ENCODE assay signal across 10 cellular contexts in the genomic region with DNA sequence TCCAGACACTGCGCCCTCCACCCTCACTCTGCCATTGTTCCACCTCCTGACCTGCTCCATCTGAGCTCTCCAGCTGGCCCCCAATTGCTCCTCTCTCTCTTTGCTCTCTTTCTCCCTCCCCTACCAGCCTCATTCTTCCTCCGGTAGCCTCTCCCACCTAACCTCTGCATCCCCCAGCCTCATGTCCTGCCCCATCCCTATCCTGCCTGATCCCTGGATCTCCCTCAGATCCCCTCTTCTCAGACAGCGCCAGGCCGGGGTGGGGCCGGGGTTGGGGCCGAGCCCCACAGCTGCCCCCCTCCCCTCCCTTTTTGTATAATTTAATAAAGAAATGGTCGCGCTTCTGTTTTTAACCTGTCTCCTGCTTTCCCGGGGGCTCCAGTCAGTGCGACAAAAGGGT. TPM values are rescaled to one million over a fixed set of nuclear protein-coding genes. Genes with fewer than 3 reads are reported as not detected.
DNase-seq lines count a peak whose midpoint lies in the region; ATAC-seq and TF ChIP-seq lines count a peak whose summit lies in the region.
"Had no signal": no experiment of that assay in that cellular context is flagged by ENCODE, and none has a peak within 500 bp of the region (broad histone marks: within the 10 kb centered on the region; RNA-seq: fewer than 3 reads in every experiment).

No MANE protein-coding gene starts in this region.

- TF ChIP-seq POLR2A in testis (IDR thresholded peaks at IDR 0.05): no peak

- ATAC-seq in effector memory CD8-positive, alpha-beta T cell (replicated peaks): no peak

- H3K27ac Mint-ChIP-seq in MCF 10A (ENCODE audit: low read depth, unreplicated experiment): peak overlapping the region; percentile 88
- H3K27ac Mint-ChIP-seq in effector memory CD8-positive, alpha-beta T cell: peak overlapping the region; percentile 38 to 91

- H2AFZ ChIP-seq in mammary epithelial cell (ENCODE audit: low read depth, low read length): no peak overlapping the region

- H3K4me2 ChIP-seq in mammary epithelial cell (ENCODE audit: insufficient read depth, low read depth, low read length): no peak overlapping the region

- no peak overlapping the region for H3K9ac ChIP-seq in mammary epithelial cell (ENCODE audit: insufficient read depth, low read length)

- in situ Hi-C loops in mammary epithelial cell (cut with MboI; ENCODE audit: low sequenced_read_pairs in 2 of 2): no loop called here

- 100% methylated on average over 4 of the region's 10 CpGs for WGBS in mammary epithelial cell (ENCODE audit: low coverage, missing lambda C conversion rate)
- 62 to 68% methylated on average over 10 of the region's 10 CpGs for WGBS in testis, 2 donors

- no peak for DNase-seq in MCF 10A (ENCODE audit: unreplicated experiment)
- DNase-seq in mammary epithelial cell: no peak
- DNase-seq in effector memory CD8-positive, alpha-beta T cell: no peak
- no peak for DNase-seq in testis
- no peak for DNase-seq in putamen (ENCODE audit: low spot score)
- no peak for DNase-seq in GM19240 (ENCODE audit: insufficient read length, low spot score)
- DNase-seq: DMS79 treated with DMSO at 0.1 percent for 48 hours; effector CD8-positive, alpha-beta T cell; NCI-H226; T1000 had no signal

- no peak overlapping the region for H3K4me3 ChIP-seq in mammary epithelial cell (replicated peaks in 1 of 3; ENCODE audit: insufficient read depth in 1 of 3, low read depth in 2 of 3, low read length in 3 of 3)
- no peak overlapping the region for H3K4me3 ChIP-seq in testis

- no peaks in the 10 kb centered on the region for H3K9me3 Mint-ChIP-seq in MCF 10A (ENCODE audit: unreplicated experiment)
- no peaks in the 10 kb centered on the region for H3K9me3 Mint-ChIP-seq in effector memory CD8-positive, alpha-beta T cell

- dilution Hi-C loops in mammary epithelial cell (cut with HindIII; ENCODE audit: low sequenced_read_pairs): loop anchor here (5.0 kb wide), 2 partner anchors 78 to 87 kb away; no protein-coding TSS in a partner anchor

- H3K27me3 Mint-ChIP-seq in MCF 10A (ENCODE audit: insufficient read depth, unreplicated experiment): no peaks in the 10 kb centered on the region
- peaks cover 1 to 19% of the 10 kb centered on the region in 2 donors for H3K27me3 Mint-ChIP-seq in effector memory CD8-positive, alpha-beta T cell

- H3K9me3 ChIP-seq in mammary epithelial cell (replicated peaks; ENCODE audit: insufficient read depth, low read length) (no peaks in the 10 kb centered on the region), testis (no peaks in the 10 kb centered on the region)

- BruUV-seq in MCF 10A (replicated peaks; lab: Mats Ljungman, UMichigan): no TSS peak
- no TSS peak for BruUV-seq in mammary epithelial cell (replicated peaks; lab: Mats Ljungman, UMichigan)

- H4K20me1 ChIP-seq in mammary epithelial cell (ENCODE audit: insufficient read depth, low read length): no peaks in the 10 kb centered on the region

- intact Hi-C loops in MCF 10A (cut with micrococcal nuclease): no loop called here
- intact Hi-C loops in mammary epithelial cell (cut with micrococcal nuclease): no loop called here
- intact Hi-C loops in testis (cut with DNase I; ENCODE audit: low total_unique reads): loop anchor here (10.0 kb wide), 1 partner anchor 54 kb away; a partner anchor contains a TSS

- peaks cover 15% of the 10 kb centered on the region for H3K36me3 Mint-ChIP-seq in MCF 10A (ENCODE audit: insufficient read depth, unreplicated experiment)
- peaks cover 27% of the 10 kb centered on the region for H3K36me3 Mint-ChIP-seq in effector memory CD8-positive, alpha-beta T cell (ENCODE audit: insufficient read depth)

- H3K4me1 ChIP-seq in mammary epithelial cell (ENCODE audit: insufficient read depth, low read length) (peaks cover 8% of the 10 kb centered on the region), testis (peaks cover 36% of the 10 kb centered on the region)

- no peak overlapping the region for H3K27ac ChIP-seq in mammary epithelial cell (ENCODE audit: insufficient read depth, low read depth, low read length)
- peak overlapping the region; percentile 16 to 66 for H3K27ac ChIP-seq in testis

- H3K4me1 Mint-ChIP-seq in MCF 10A (ENCODE audit: insufficient read depth, unreplicated experiment): peaks cover 44% of the 10 kb centered on the region
- H3K4me1 Mint-ChIP-seq in effector memory CD8-positive, alpha-beta T cell (ENCODE audit: low read depth in 2 of 2): peaks cover 57 to 58% of the 10 kb centered on the region in 2 donors

- H3K36me3 ChIP-seq in mammary epithelial cell (ENCODE audit: insufficient read depth, low read length): peaks cover 10% of the 10 kb centered on the region
- H3K36me3 ChIP-seq in testis (ENCODE audit: low read depth, missing control alignments): no peaks in the 10 kb centered on the region

- H3K27me3 ChIP-seq in mammary epithelial cell (ENCODE audit: insufficient read depth, low read length) (no peaks in the 10 kb centered on the region), testis (no peaks in the 10 kb centered on the region)

- POLR2A ChIA-PET in MCF 10A (lab: Yijun Ruan, JAX): interaction anchor here (0.5 to 1.7 kb wide), 3 partner anchors 17 to 81 kb away, joined by 4 to 13 read pairs (median 5); a partner anchor contains a TSS

- no peak overlapping the region for H3K4me3 Mint-ChIP-seq in MCF 10A (ENCODE audit: unreplicated experiment)
- H3K4me3 Mint-ChIP-seq in effector memory CD8-positive, alpha-beta T cell: no peak overlapping the region

- peaks cover 32% of the 10 kb centered on the region for H3K79me2 ChIP-seq in mammary epithelial cell (ENCODE audit: insufficient read depth, low read length)

- TF ChIP-seq CTCF in MCF 10A (IDR thresholded peaks at IDR 0.05; ENCODE audit: unreplicated experiment): no peak
- TF ChIP-seq CTCF in mammary epithelial cell (conservative IDR thresholded peaks at IDR 0.05 in 1 of 2, IDR thresholded peaks at IDR 0.05 in 1 of 2; ENCODE audit: extremely low read depth in 1 of 2, insufficient read depth in 1 of 2, low read depth in 1 of 2, low read length in 2 of 2): no peak
- TF ChIP-seq CTCF in testis (IDR thresholded peaks at IDR 0.05): no peak

- CTCF ChIA-PET in MCF 10A (lab: Yijun Ruan, JAX): interaction anchor here (0.9 to 7.8 kb wide), 3 partner anchors 8 to 17 kb away, joined by 3 to 174 read pairs (median 9); a partner anchor contains a TSS
- CTCF ChIA-PET in mammary epithelial cell (lab: Charles Lee; ENCODE audit: low non-redundant PET): no interaction called here

RNA-seq across cellular contexts. Expression of a gene that starts 1.7 kb away (rescaled TPM):
- 0.58 and 1.0 TPM in 2 replicates for total RNA-seq in MCF 10A (2022)
- 1 to 10 TPM in 1 of 2 donors, under 1 TPM in 1; 0.67 to 1.3 TPM for total RNA-seq in mammary epithelial cell
- polyA plus RNA-seq in mammary epithelial cell: 0.33 TPM
- polyA minus RNA-seq in mammary epithelial cell: not detected
- 1 to 10 TPM; 4.1 to 7.1 TPM for total RNA-seq in testis
- 6.3 TPM for polyA plus RNA-seq in testis (ENCODE audit: insufficient read depth, low read depth, low replicate concordance)

RNA-seq across cellular contexts. Expression of a gene that starts 4.4 kb away (rescaled TPM):
- total RNA-seq in MCF 10A (2022) (242 and 284 TPM in 2 replicates), mammary epithelial cell (100 to 1,000 TPM in 1 of 2 donors, 10 to 100 TPM in 1; 56.5 to 365 TPM), testis (10 to 100 TPM; 53.4 to 64.3 TPM)
- polyA plus RNA-seq in mammary epithelial cell (199 TPM), testis (ENCODE audit: insufficient read depth, low read depth, low replicate concordance) (185 TPM)
- 356 TPM for polyA minus RNA-seq in mammary epithelial cell

RNA-seq across cellular contexts. Expression of a gene that starts 17.7 kb away (rescaled TPM):
- 151 and 162 TPM in 2 replicates for total RNA-seq in MCF 10A (2022)
- 100 to 1,000 TPM; 233 to 294 TPM for total RNA-seq in mammary epithelial cell
- 425 TPM for polyA plus RNA-seq in mammary epithelial cell
- 387 TPM for polyA minus RNA-seq in mammary epithelial cell
- total RNA-seq in testis: 100 to 1,000 TPM; 211 to 242 TPM
- polyA plus RNA-seq in testis (ENCODE audit: insufficient read depth, low read depth, low replicate concordance): 177 TPM

RNA-seq across cellular contexts. Expression of a gene that starts 18.7 kb away (rescaled TPM):
- total RNA-seq in MCF 10A (2022) (not detected in 2 replicates), mammary epithelial cell (1 to 10 TPM in 1 of 2 donors, under 1 TPM in 1; 0.17 to 1.8 TPM), testis (1 to 10 TPM; 2.0 to 4.5 TPM)
- polyA plus RNA-seq in mammary epithelial cell (0.60 TPM), testis (ENCODE audit: insufficient read depth, low read depth, low replicate concordance) (22.2 TPM)
- polyA minus RNA-seq in mammary epithelial cell: not detected

RNA-seq across cellular contexts. Expression of a gene that starts 46.8 kb away (rescaled TPM):
- total RNA-seq in MCF 10A (2022) (55.5 and 61.3 TPM in 2 replicates), mammary epithelial cell (10 to 100 TPM; 54.2 to 57.2 TPM), testis (10 to 100 TPM; 68.3 to 82.4 TPM)
- polyA plus RNA-seq in mammary epithelial cell (96.9 TPM), testis (ENCODE audit: insufficient read depth, low read depth, low replicate concordance) (69.4 TPM)
- 48.0 TPM for polyA minus RNA-seq in mammary epithelial cell
